1 cellular context compared by ENCODE assay signal in the genomic region with DNA sequence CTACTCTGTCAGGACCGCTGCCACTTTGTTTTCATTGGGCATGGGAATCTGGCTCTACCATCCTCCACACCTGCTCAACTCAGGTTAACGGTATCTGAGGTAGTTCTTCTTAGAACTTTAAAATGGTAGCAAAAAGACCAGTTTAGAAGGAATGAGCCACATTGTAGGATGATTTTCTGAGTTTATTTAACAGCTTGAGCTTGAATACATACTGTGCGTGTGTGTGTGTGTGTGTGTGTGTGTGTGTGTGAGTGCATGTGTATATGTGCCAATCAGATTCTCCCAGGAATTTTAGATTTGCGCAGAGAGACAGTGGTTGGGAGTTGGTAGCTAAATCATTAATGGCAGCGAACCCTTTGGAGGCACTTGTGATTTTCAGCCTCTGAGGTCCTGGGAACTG.
TF ChIP-seq lines count a peak whose summit lies in the region.

No MANE protein-coding gene starts in this region.

TF ChIP-seq in GM23338, 12 proteins besides CTCF, POLR2A, EP300 and RAD21 (continued from another document):
- TF ChIP-seq, protein P1, sequence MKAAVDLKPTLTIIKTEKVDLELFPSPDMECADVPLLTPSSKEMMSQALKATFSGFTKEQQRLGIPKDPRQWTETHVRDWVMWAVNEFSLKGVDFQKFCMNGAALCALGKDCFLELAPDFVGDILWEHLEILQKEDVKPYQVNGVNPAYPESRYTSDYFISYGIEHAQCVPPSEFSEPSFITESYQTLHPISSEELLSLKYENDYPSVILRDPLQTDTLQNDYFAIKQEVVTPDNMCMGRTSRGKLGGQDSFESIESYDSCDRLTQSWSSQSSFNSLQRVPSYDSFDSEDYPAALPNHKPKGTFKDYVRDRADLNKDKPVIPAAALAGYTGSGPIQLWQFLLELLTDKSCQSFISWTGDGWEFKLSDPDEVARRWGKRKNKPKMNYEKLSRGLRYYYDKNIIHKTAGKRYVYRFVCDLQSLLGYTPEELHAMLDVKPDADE (IDR thresholded peaks at IDR 0.05): no peak
- TF ChIP-seq NANOG (IDR thresholded peaks at IDR 0.05; ENCODE audit: borderline replicate concordance) (no peak), STAT1 (IDR thresholded peaks at IDR 0.05; ENCODE audit: unreplicated experiment) (no peak), ZNF331 (CRISPR knock-in tag; IDR thresholded peaks at IDR 0.05; ENCODE audit: low read depth) (no peak), CREB1 (CRISPR knock-in tag; IDR thresholded peaks at IDR 0.05; ENCODE audit: low read depth) (no peak), EZH2 (IDR thresholded peaks at IDR 0.05; ENCODE audit: low read depth, unreplicated experiment) (no peak), EZH2phosphoT487 (IDR thresholded peaks at IDR 0.05; ENCODE audit: unreplicated experiment) (no peak)
- TF ChIP-seq, protein P2, sequence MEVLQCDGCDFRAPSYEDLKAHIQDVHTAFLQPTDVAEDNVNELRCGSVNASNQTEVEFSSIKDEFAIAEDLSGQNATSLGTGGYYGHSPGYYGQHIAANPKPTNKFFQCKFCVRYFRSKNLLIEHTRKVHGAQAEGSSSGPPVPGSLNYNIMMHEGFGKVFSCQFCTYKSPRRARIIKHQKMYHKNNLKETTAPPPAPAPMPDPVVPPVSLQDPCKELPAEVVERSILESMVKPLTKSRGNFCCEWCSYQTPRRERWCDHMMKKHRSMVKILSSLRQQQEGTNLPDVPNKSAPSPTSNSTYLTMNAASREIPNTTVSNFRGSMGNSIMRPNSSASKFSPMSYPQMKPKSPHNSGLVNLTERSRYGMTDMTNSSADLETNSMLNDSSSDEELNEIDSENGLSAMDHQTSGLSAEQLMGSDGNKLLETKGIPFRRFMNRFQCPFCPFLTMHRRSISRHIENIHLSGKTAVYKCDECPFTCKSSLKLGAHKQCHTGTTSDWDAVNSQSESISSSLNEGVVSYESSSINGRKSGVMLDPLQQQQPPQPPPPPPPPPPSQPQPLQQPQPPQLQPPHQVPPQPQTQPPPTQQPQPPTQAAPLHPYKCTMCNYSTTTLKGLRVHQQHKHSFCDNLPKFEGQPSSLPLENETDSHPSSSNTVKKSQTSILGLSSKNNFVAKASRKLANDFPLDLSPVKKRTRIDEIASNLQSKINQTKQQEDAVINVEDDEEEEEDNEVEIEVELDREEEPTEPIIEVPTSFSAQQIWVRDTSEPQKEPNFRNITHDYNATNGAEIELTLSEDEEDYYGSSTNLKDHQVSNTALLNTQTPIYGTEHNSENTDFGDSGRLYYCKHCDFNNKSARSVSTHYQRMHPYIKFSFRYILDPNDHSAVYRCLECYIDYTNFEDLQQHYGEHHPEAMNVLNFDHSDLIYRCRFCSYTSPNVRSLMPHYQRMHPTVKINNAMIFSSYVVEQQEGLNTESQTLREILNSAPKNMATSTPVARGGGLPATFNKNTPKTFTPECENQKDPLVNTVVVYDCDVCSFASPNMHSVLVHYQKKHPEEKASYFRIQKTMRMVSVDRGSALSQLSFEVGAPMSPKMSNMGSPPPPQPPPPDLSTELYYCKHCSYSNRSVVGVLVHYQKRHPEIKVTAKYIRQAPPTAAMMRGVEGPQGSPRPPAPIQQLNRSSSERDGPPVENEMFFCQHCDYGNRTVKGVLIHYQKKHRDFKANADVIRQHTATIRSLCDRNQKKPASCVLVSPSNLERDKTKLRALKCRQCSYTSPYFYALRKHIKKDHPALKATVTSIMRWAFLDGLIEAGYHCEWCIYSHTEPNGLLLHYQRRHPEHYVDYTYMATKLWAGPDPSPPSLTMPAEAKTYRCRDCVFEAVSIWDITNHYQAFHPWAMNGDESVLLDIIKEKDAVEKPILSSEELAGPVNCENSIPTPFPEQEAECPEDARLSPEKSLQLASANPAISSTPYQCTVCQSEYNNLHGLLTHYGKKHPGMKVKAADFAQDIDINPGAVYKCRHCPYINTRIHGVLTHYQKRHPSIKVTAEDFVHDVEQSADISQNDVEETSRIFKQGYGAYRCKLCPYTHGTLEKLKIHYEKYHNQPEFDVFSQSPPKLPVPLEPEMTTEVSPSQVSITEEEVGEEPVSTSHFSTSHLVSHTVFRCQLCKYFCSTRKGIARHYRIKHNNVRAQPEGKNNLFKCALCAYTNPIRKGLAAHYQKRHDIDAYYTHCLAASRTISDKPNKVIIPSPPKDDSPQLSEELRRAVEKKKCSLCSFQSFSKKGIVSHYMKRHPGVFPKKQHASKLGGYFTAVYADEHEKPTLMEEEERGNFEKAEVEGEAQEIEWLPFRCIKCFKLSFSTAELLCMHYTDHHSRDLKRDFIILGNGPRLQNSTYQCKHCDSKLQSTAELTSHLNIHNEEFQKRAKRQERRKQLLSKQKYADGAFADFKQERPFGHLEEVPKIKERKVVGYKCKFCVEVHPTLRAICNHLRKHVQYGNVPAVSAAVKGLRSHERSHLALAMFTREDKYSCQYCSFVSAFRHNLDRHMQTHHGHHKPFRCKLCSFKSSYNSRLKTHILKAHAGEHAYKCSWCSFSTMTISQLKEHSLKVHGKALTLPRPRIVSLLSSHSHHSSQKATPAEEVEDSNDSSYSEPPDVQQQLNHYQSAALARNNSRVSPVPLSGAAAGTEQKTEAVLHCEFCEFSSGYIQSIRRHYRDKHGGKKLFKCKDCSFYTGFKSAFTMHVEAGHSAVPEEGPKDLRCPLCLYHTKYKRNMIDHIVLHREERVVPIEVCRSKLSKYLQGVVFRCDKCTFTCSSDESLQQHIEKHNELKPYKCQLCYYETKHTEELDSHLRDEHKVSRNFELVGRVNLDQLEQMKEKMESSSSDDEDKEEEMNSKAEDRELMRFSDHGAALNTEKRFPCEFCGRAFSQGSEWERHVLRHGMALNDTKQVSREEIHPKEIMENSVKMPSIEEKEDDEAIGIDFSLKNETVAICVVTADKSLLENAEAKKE (CRISPR knock-in tag; IDR thresholded peaks at IDR 0.05): no peak
